In the genomic region with DNA sequence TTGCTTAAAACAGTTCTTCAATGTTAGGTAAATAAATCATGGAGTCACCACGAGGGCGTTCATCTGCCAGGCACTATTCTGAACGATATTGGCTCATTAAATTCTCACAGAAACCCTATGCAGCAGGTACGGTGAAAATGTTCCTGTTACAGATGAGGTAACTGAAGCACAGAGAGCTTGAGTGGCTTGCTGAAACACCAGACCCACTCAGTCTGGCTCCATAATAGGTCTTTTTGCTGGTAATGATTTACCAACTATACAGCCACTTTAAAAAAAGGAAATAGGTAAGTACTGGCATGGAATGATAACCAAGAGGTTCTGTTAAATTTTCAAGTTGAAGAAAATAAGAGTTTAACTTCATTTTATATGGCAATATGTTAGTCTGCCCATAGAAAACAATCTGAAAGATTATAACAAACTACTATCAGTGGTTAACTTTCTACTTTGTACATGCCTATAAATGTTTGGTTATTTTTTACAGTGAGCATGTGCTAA, we compare ENCODE assay signal across 9 cellular contexts. TPM values are rescaled to one million over a fixed set of nuclear protein-coding genes. Genes with fewer than 3 reads are reported as not detected.
DNase-seq lines count a peak whose midpoint lies in the region; ATAC-seq, FAIRE-seq and TF ChIP-seq lines count a peak whose summit lies in the region.
"Had no signal": no experiment of that assay in that cellular context is flagged by ENCODE, and none has a peak within 500 bp of the region (broad histone marks: within the 10 kb centered on the region; RNA-seq: fewer than 3 reads in every experiment).

No MANE protein-coding gene starts in this region.

- H3K9ac ChIP-seq in liver (ENCODE audit: low read depth in 1 of 2, low read length in 2 of 2): peak overlapping the region in 1 of 2 donors; percentile 97

- peak; percentile 24 for FAIRE-seq in GM12892 (lab: Jason Lieb, UNC)

- DNase-seq in A172 (ENCODE audit: low spot score) (peak; percentile 13), GM12892 (ENCODE audit: insufficient read length) (no peak), SK-N-DZ (ENCODE audit: low spot score) (peak; percentile 2), MV-4-11 (lab: John Stamatoyannopoulos, UW) (no peak), COLO829 (ENCODE audit: low spot score) (no peak)
- DNase-seq in stimulated activated naive CD4-positive, alpha-beta T cell treated with Interleukin-2 at 50 U/mL for 16 hours (lab: John Stamatoyannopoulos, UW): no peak
- DNase-seq: activated naive CD8-positive, alpha-beta T cell treated with anti-CD3 and anti-CD28 coated beads for 36 hours had no signal

- H3K4me1 ChIP-seq in liver (ENCODE audit: control insufficient read depth in 4 of 4, insufficient read depth in 4 of 4, low read length in 3 of 4): peaks cover 3 to 43% (median 16%) of the 10 kb centered on the region in 4 donors

- ATAC-seq in HG03442 (IDR thresholded peaks at IDR 0.05; ENCODE audit: unreplicated experiment): no peak

- TF ChIP-seq CTCF in liver (IDR thresholded peaks at IDR 0.05; ENCODE audit: low read depth, low read length, missing input control): no peak

- no peak for TF ChIP-seq RAD21 in liver (IDR thresholded peaks at IDR 0.05)

- no peak for TF ChIP-seq POLR2A in GM12892 (IDR thresholded peaks at IDR 0.05; ENCODE audit: low read depth, low read length)

- H3K27ac ChIP-seq in liver (ENCODE audit: low read depth in 1 of 2, low read length in 2 of 2): peak overlapping the region; percentile 96 to 97

- WGBS in liver: 10% methylated on average over 4 of the region's 4 CpGs

- H3K36me3 ChIP-seq in liver (ENCODE audit: control insufficient read depth in 4 of 4, insufficient read depth in 3 of 4, low read depth in 1 of 4, low read length in 3 of 4): peaks cover 0 to 5% (median 3%) of the 10 kb centered on the region in 4 donors

- peak overlapping the region; percentile 71 to 99 (median 72) for H3K4me3 ChIP-seq in liver (ENCODE audit: low read depth in 1 of 3, low read length in 3 of 3)

- no peaks in the 10 kb centered on the region for H3K9me3 ChIP-seq in liver (ENCODE audit: control insufficient read depth in 4 of 4, low read length in 3 of 4)

- no peaks in the 10 kb centered on the region for H3K27me3 ChIP-seq in liver (ENCODE audit: control insufficient read depth in 4 of 4, insufficient read depth in 4 of 4, low read length in 3 of 4)

TF ChIP-seq in liver, 16 proteins besides CTCF, POLR2A, EP300 and RAD21:
- TF ChIP-seq YY1 (IDR thresholded peaks at IDR 0.05): peak; percentile 10
- TF ChIP-seq MAX (IDR thresholded peaks at IDR 0.05): no peak
- no peak for TF ChIP-seq FOXA2 (IDR thresholded peaks at IDR 0.05)
- TF ChIP-seq TAF1 (conservative IDR thresholded peaks at IDR 0.05): no peak
- no peak for TF ChIP-seq ATF3 (IDR thresholded peaks at IDR 0.05)

RNA-seq across cellular contexts. Expression of gene TM9SF3, which starts 1.3 kb away (rescaled TPM):
- total RNA-seq in A172 (2014; rRNA removed; shearing (Covaris generic)): 144 and 146 TPM in 2 replicates
- 45.5 TPM for polyA plus RNA-seq in GM12892 (2012; ENCODE audit: missing spikeins)
- 43.0 and 72.2 TPM in 2 replicates for polyA plus RNA-seq in SK-N-DZ (2014; cell fraction: cytosol; rRNA removed)
- polyA plus RNA-seq in SK-N-DZ (2014; cell fraction: nucleus; rRNA removed): 30.0 and 39.1 TPM in 2 replicates
- total RNA-seq in liver: 100 to 1,000 TPM in 1 of 2 donors, 10 to 100 TPM in 1; 72.9 to 115 TPM
- 10 to 100 TPM; 20.5 to 37.9 TPM for polyA plus RNA-seq in liver

Comparison
In these comparisons a context has a peak if more than half of its experiments do, and no peak if none do; other contexts are left out.
1. DNase-seq: peak in A172 (single experiment) and SK-N-DZ (single experiment); none in GM12892 (single experiment), MV-4-11 (single experiment), COLO829 (single experiment) and stimulated activated naive CD4-positive, alpha-beta T cell treated with Interleukin-2 at 50 U/mL for 16 hours (single experiment).